ENCODE assay signal across 10 cellular contexts in genomic region chr3:34361921-34362320, GRCh38.
DNase-seq lines count a peak whose midpoint lies in the region; ATAC-seq and TF ChIP-seq lines count a peak whose summit lies in the region.
"Had no signal": no experiment of that assay in that cellular context is flagged by ENCODE, and none has a peak within 500 bp of the region (broad histone marks: within the 10 kb centered on the region; RNA-seq: fewer than 3 reads in every experiment).

No MANE protein-coding gene starts in this region.

- POLR2A ChIA-PET in activated CD4-positive, alpha-beta memory T cell treated with anti-CD3 and anti-CD28 coated beads for 36 hours (lab: Charles Lee), result no interaction called here

- intact Hi-C loops in body of pancreas (cut with DNase I), result no loop called here
- intact Hi-C loops in activated CD4-positive, alpha-beta memory T cell treated with anti-CD3 and anti-CD28 coated beads for 36 hours (cut with micrococcal nuclease), result no loop called here

- H3K4me3 Mint-ChIP-seq in activated CD4-positive, alpha-beta memory T cell treated with anti-CD3 and anti-CD28 coated beads for 36 hours, result no peak overlapping the region
- H3K4me3 Mint-ChIP-seq: T-helper 2 cell treated with Interferon-gamma antibody and Interleukin-4, amounts not matched to agents 5 μg/mL and 100 μg/mL, for 36 hours had no signal

- no peak overlapping the region for H3K27ac ChIP-seq in body of pancreas
- no peak overlapping the region for H3K27ac ChIP-seq in neuronal stem cell (replicated peaks; ENCODE audit: low read length)
- H3K27ac ChIP-seq: thyroid gland had no signal

- no peaks in the 10 kb centered on the region for H3K4me1 Mint-ChIP-seq in activated CD4-positive, alpha-beta memory T cell treated with anti-CD3 and anti-CD28 coated beads for 36 hours (ENCODE audit: low read depth)

- no peak overlapping the region for H2AK5ac ChIP-seq in neuronal stem cell (ENCODE audit: low read depth, low read length)

- no peak overlapping the region for H3K14ac ChIP-seq in neuronal stem cell (ENCODE audit: low read length)

- H3K4me1 ChIP-seq in body of pancreas (no peaks in the 10 kb centered on the region), neuronal stem cell (ENCODE audit: control insufficient read depth in 2 of 2, insufficient read depth in 1 of 2, low read depth in 1 of 2, low read length in 2 of 2) (no peaks in the 10 kb centered on the region)
- H3K4me1 ChIP-seq: thyroid gland had no signal

- no peak overlapping the region for H3K27ac Mint-ChIP-seq in activated CD4-positive, alpha-beta memory T cell treated with anti-CD3 and anti-CD28 coated beads for 36 hours
- H3K27ac Mint-ChIP-seq: T-helper 2 cell treated with Interferon-gamma antibody and Interleukin-4, amounts not matched to agents 5 μg/mL and 100 μg/mL, for 36 hours had no signal

- ATAC-seq in GM18498 (IDR thresholded peaks at IDR 0.05; ENCODE audit: unreplicated experiment) (peak; percentile 98), GM19463 (IDR thresholded peaks at IDR 0.05; ENCODE audit: unreplicated experiment) (peak; percentile 93), HG03103 (IDR thresholded peaks at IDR 0.05; ENCODE audit: low read depth, unreplicated experiment) (peak; percentile 94), body of pancreas (peak; percentile 15)

- no peak overlapping the region for H3K4ac ChIP-seq in neuronal stem cell (ENCODE audit: low read length)

- no peaks in the 10 kb centered on the region for H3K36me3 Mint-ChIP-seq in activated CD4-positive, alpha-beta memory T cell treated with anti-CD3 and anti-CD28 coated beads for 36 hours

- H4K8ac ChIP-seq in neuronal stem cell (ENCODE audit: low read depth, low read length), result no peak overlapping the region

- no peak overlapping the region for H4K91ac ChIP-seq in neuronal stem cell (ENCODE audit: low read depth, low read length, poor library complexity)

- no peak overlapping the region for H3K9ac ChIP-seq in neuronal stem cell (ENCODE audit: low read depth, low read length, poor library complexity)

- DNase-seq in body of pancreas (peak in 1 of 4 donors; percentile 43), kidney tubule cell (ENCODE audit: low spot score) (no peak), neuronal stem cell (ENCODE audit: low spot score) (no peak), glomerular visceral epithelial cell (ENCODE audit: extremely low spot score) (no peak)
- DNase-seq in activated CD4-positive, alpha-beta memory T cell treated with anti-CD3 and anti-CD28 coated beads for 36 hours, result no peak
- DNase-seq: thyroid gland had no signal

- H2BK120ac ChIP-seq in neuronal stem cell (ENCODE audit: low read depth, low read length), result no peak overlapping the region

- H3K27me3 Mint-ChIP-seq in activated CD4-positive, alpha-beta memory T cell treated with anti-CD3 and anti-CD28 coated beads for 36 hours, result peaks cover 1% of the 10 kb centered on the region

- no peak overlapping the region for H2BK12ac ChIP-seq in neuronal stem cell (ENCODE audit: low read length)

- CTCF ChIA-PET in activated CD4-positive, alpha-beta memory T cell treated with anti-CD3 and anti-CD28 coated beads for 36 hours (lab: Charles Lee), result no interaction called here

- H3K9me3 ChIP-seq in body of pancreas (no peaks in the 10 kb centered on the region), neuronal stem cell (replicated peaks in 1 of 2; ENCODE audit: control insufficient read depth in 2 of 2, insufficient read depth in 1 of 2, low read depth in 1 of 2, low read length in 2 of 2) (no peaks in the 10 kb centered on the region)
- H3K9me3 ChIP-seq: thyroid gland had no signal

- WGBS in body of pancreas, 2 donors, result 61 to 70% methylated on average over 5 of the region's 5 CpGs
- no CpG with 5 or more reads among the region's 5 CpGs for WGBS in neuronal stem cell (ENCODE audit: extremely low coverage in 2 of 2, insufficient read length in 2 of 2, insufficient replicate concordance in 1 of 2), 2 donors

- H3K36me3 ChIP-seq in body of pancreas (replicated peaks in 1 of 2; ENCODE audit: insufficient read depth in 1 of 2, low read depth in 2 of 2), result no peaks in the 10 kb centered on the region
- H3K36me3 ChIP-seq in neuronal stem cell (replicated peaks in 1 of 2; ENCODE audit: control insufficient read depth in 2 of 2, insufficient read depth in 2 of 2, low read length in 2 of 2), result no peaks in the 10 kb centered on the region
- H3K36me3 ChIP-seq: thyroid gland had no signal

- no peak overlapping the region for H3K18ac ChIP-seq in neuronal stem cell (ENCODE audit: low read length)

- no peak overlapping the region for H3K23ac ChIP-seq in neuronal stem cell (ENCODE audit: low read depth, low read length, poor library complexity)

- no peaks in the 10 kb centered on the region for H3K9me3 Mint-ChIP-seq in activated CD4-positive, alpha-beta memory T cell treated with anti-CD3 and anti-CD28 coated beads for 36 hours
- H3K9me3 Mint-ChIP-seq: T-helper 2 cell treated with Interferon-gamma antibody and Interleukin-4, amounts not matched to agents 5 μg/mL and 100 μg/mL, for 36 hours had no signal

- H3K4me2 ChIP-seq in neuronal stem cell (ENCODE audit: insufficient read depth, low read length, poor library complexity, severe bottlenecking), result no peak overlapping the region

- TF ChIP-seq CTCF in body of pancreas (IDR thresholded peaks at IDR 0.05), result no peak

- H3K79me1 ChIP-seq in neuronal stem cell (ENCODE audit: low read depth, low read length), result no peaks in the 10 kb centered on the region

- no peak for TF ChIP-seq POLR2A in body of pancreas (IDR thresholded peaks at IDR 0.05)

- H2BK15ac ChIP-seq in neuronal stem cell (ENCODE audit: low read length), result no peak overlapping the region

- no peak overlapping the region for H3K4me3 ChIP-seq in body of pancreas
- H3K4me3 ChIP-seq in neuronal stem cell (ENCODE audit: low read length in 2 of 2), result peak overlapping the region in 1 of 2 donors; percentile 8
- H3K4me3 ChIP-seq: thyroid gland had no signal

- no peak overlapping the region for H2AFZ ChIP-seq in neuronal stem cell (ENCODE audit: low read length)

- H3K27me3 ChIP-seq in body of pancreas (no peaks in the 10 kb centered on the region), neuronal stem cell (ENCODE audit: control insufficient read depth in 3 of 3, insufficient read depth in 3 of 3, low read depth in 1 of 3, low read length in 3 of 3) (no peaks in the 10 kb centered on the region)
- H3K27me3 ChIP-seq: thyroid gland had no signal

- no peak overlapping the region for H2BK5ac ChIP-seq in neuronal stem cell (ENCODE audit: low read length)

Comparison
In these comparisons a context has a peak if more than half of its experiments do, and no peak if none do; other contexts are left out.
1. ATAC-seq: peak in every context shown above with its lines; median percentile 98 in GM18498; 94 in HG03103; 93 in GM19463; 15 in body of pancreas.